8 cellular contexts compared by ENCODE assay signal in the genomic region with DNA sequence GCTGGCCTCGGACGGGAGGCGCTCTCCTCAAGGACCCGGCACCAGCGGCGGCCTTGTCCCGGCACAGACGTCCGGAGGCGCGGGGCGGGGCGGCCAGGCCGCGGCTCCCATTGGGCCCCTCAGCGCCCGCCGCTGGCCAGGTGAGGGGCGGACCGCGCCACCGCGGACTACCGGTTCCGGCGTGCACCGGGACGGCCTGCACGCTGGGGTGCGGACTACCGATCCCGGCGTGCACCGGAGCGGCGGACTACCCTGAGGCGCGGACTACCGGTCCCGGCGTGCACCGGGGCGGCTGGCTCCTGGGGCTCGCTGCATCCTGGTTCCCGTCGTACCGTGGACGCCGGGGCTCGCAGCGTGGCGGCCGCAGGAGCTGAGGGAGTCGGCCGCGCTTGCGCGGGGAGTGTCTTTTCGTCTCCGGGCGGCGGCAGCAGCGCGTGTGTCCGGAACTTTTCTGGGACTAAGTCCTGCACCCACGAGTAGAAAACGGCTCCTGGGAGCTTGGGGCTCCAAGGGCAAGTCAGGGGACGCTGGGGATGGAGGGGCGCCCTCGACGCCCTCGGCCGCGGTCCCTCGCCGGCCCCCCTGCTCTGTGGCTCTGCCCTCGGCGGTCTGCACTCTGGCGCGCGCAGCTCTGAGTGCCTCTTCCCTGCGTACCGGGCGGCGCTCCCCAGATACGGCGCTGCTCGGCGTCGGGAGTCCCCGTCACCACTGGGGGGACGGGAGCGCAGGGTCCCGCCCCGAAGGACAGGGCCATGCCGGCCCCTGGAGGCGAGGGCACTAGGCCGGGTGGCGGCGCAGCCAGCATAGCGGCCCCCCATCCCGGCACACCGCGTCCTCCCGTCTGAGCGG. TPM values are rescaled to one million over a fixed set of nuclear protein-coding genes. Genes with fewer than 3 reads are reported as not detected.
DNase-seq lines count a peak whose midpoint lies in the region; ATAC-seq and TF ChIP-seq lines count a peak whose summit lies in the region.

A gene (minus strand): TSS at position 86 of the 849 bp plus-strand sequence. CDS start 206 bp downstream, outside the sequence.

- POLR2A ChIA-PET in GM10248 (lab: Yijun Ruan, JAX): no interaction called here

- peaks cover 26% of the 10 kb centered on the region for H3K4me1 Mint-ChIP-seq in osteocyte (ENCODE audit: unreplicated experiment)

- H3K9me3 Mint-ChIP-seq in activated naive CD4-positive, alpha-beta T cell treated with anti-CD3 and anti-CD28 coated beads, Interleukin-2, amount 50 U/mL, for 72 hours: no peaks in the 10 kb centered on the region
- H3K9me3 Mint-ChIP-seq in osteocyte (ENCODE audit: unreplicated experiment): no peaks in the 10 kb centered on the region

- peaks cover 57% of the 10 kb centered on the region for H3K4me1 ChIP-seq in thymus (ENCODE audit: control insufficient read depth, insufficient read depth, low read length)

- peaks cover 17% of the 10 kb centered on the region for H3K36me3 ChIP-seq in thymus (ENCODE audit: control insufficient read depth, insufficient read depth)

- H3K27me3 ChIP-seq in thymus (ENCODE audit: control insufficient read depth, insufficient read depth): no peaks in the 10 kb centered on the region

- WGBS in thymus: under 1% methylated on average over 106 of the region's 106 CpGs

- no peaks in the 10 kb centered on the region for H3K36me3 Mint-ChIP-seq in activated naive CD4-positive, alpha-beta T cell treated with anti-CD3 and anti-CD28 coated beads, Interleukin-2, amount 50 U/mL, for 72 hours
- peaks cover 2% of the 10 kb centered on the region for H3K36me3 Mint-ChIP-seq in osteocyte (ENCODE audit: unreplicated experiment)

- ATAC-seq in HG02588 (IDR thresholded peaks at IDR 0.05; ENCODE audit: unreplicated experiment) (peak; percentile 89), SK-N-SH treated with all-trans-retinoic acid at 6 μM for 48 hours (peak; percentile 98)
- ATAC-seq in activated naive CD4-positive, alpha-beta T cell treated with anti-CD3 and anti-CD28 coated beads, Interleukin-2, amount 50 U/mL, for 72 hours: peak; percentile 91 to 98

- TF ChIP-seq CTCF in GM10248 (IDR thresholded peaks at IDR 0.05; ENCODE audit: control extremely low read depth, extremely low read depth, low read depth, missing control alignments) (peak; percentile 6), osteocyte (IDR thresholded peaks at IDR 0.05) (no peak)

- peak within 1 kb of the TSS; percentile 87 for H3K4me3 ChIP-seq in thymus (ENCODE audit: low read length)

- CTCF ChIA-PET in GM10248 (lab: Yijun Ruan, JAX): interaction anchor here (1.0 to 2.3 kb wide), 7 partner anchors 10 to 163 kb away, joined by 3 to 12 read pairs (median 4); no protein-coding TSS in a partner anchor

- peak within 1 kb of the TSS; percentile 76 for H3K27ac ChIP-seq in thymus (ENCODE audit: low read depth)

- peak within 1 kb of the TSS; percentile 80 for H3K4me3 Mint-ChIP-seq in osteocyte (ENCODE audit: unreplicated experiment)

- no peaks in the 10 kb centered on the region for H3K9me3 ChIP-seq in thymus (ENCODE audit: control insufficient read depth)

- H3K27me3 Mint-ChIP-seq in osteocyte (ENCODE audit: unreplicated experiment): no peaks in the 10 kb centered on the region

- DNase-seq in GM10248 (ENCODE audit: extremely low spot score) (peak; percentile 96), NCI-H1048 (lab: John Stamatoyannopoulos, UW) (peak; percentile 87), glomerular visceral epithelial cell (ENCODE audit: extremely low spot score) (peak; percentile 94), osteocyte (ENCODE audit: extremely low spot score, unreplicated experiment) (peak; percentile 97)
- peak; percentile 87 to 93 for DNase-seq in activated naive CD4-positive, alpha-beta T cell treated with anti-CD3 and anti-CD28 coated beads, Interleukin-2, amount 50 U/mL, for 72 hours (ENCODE audit: low spot score in 2 of 2)

- H3K27ac Mint-ChIP-seq in activated naive CD4-positive, alpha-beta T cell treated with anti-CD3 and anti-CD28 coated beads, Interleukin-2, amount 50 U/mL, for 72 hours: peak within 1 kb of the TSS; percentile 67 to 90
- H3K27ac Mint-ChIP-seq in osteocyte (ENCODE audit: unreplicated experiment): peak within 1 kb of the TSS; percentile 56

TF ChIP-seq in SK-N-SH treated with all-trans-retinoic acid at 6 μM for 48 hours, 23 proteins besides CTCF, POLR2A, EP300 and RAD21:
- TF ChIP-seq, protein P1, sequence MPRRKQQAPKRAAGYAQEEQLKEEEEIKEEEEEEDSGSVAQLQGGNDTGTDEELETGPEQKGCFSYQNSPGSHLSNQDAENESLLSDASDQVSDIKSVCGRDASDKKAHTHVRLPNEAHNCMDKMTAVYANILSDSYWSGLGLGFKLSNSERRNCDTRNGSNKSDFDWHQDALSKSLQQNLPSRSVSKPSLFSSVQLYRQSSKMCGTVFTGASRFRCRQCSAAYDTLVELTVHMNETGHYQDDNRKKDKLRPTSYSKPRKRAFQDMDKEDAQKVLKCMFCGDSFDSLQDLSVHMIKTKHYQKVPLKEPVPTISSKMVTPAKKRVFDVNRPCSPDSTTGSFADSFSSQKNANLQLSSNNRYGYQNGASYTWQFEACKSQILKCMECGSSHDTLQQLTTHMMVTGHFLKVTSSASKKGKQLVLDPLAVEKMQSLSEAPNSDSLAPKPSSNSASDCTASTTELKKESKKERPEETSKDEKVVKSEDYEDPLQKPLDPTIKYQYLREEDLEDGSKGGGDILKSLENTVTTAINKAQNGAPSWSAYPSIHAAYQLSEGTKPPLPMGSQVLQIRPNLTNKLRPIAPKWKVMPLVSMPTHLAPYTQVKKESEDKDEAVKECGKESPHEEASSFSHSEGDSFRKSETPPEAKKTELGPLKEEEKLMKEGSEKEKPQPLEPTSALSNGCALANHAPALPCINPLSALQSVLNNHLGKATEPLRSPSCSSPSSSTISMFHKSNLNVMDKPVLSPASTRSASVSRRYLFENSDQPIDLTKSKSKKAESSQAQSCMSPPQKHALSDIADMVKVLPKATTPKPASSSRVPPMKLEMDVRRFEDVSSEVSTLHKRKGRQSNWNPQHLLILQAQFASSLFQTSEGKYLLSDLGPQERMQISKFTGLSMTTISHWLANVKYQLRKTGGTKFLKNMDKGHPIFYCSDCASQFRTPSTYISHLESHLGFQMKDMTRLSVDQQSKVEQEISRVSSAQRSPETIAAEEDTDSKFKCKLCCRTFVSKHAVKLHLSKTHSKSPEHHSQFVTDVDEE (CRISPR knock-in tag; IDR thresholded peaks at IDR 0.05): peak; percentile 65; the same call in 1 of the 2 replicates
- TF ChIP-seq, protein P2, sequence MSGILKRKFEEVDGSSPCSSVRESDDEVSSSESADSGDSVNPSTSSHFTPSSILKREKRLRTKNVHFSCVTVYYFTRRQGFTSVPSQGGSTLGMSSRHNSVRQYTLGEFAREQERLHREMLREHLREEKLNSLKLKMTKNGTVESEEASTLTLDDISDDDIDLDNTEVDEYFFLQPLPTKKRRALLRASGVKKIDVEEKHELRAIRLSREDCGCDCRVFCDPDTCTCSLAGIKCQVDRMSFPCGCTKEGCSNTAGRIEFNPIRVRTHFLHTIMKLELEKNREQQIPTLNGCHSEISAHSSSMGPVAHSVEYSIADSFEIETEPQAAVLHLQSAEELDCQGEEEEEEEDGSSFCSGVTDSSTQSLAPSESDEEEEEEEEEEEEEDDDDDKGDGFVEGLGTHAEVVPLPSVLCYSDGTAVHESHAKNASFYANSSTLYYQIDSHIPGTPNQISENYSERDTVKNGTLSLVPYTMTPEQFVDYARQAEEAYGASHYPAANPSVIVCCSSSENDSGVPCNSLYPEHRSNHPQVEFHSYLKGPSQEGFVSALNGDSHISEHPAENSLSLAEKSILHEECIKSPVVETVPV (CRISPR knock-in tag; IDR thresholded peaks at IDR 0.05): no peak
- TF ChIP-seq PPARA (CRISPR knock-in tag; IDR thresholded peaks at IDR 0.05; ENCODE audit: borderline replicate concordance) (no peak), OSR1 (CRISPR knock-in tag; IDR thresholded peaks at IDR 0.05) (no peak)
TF ChIP-seq in SK-N-SH treated with all-trans-retinoic acid at 6 μM for 48 hours: peak in this region for 1.

RNA-seq across cellular contexts. Expression of the gene that starts here (rescaled TPM):
- total RNA-seq in activated naive CD4-positive, alpha-beta T cell treated with anti-CD3 and anti-CD28 coated beads, Interleukin-2, amount 50 U/mL, for 72 hours: 10 to 100 TPM; 28.3 to 45.2 TPM
- total RNA-seq in osteocyte: 48.2 and 49.9 TPM in 2 replicates
- 16.8 TPM for polyA plus RNA-seq in thymus

Comparison
In these comparisons a context has a peak if more than half of its experiments do, and no peak if none do; other contexts are left out.
1. Peak in every context shown above with its lines: DNase-seq, ATAC-seq, H3K4me3 ChIP-seq and H3K27ac ChIP-seq.